ENCODE assay signal across 22 cellular contexts in the genomic region with DNA sequence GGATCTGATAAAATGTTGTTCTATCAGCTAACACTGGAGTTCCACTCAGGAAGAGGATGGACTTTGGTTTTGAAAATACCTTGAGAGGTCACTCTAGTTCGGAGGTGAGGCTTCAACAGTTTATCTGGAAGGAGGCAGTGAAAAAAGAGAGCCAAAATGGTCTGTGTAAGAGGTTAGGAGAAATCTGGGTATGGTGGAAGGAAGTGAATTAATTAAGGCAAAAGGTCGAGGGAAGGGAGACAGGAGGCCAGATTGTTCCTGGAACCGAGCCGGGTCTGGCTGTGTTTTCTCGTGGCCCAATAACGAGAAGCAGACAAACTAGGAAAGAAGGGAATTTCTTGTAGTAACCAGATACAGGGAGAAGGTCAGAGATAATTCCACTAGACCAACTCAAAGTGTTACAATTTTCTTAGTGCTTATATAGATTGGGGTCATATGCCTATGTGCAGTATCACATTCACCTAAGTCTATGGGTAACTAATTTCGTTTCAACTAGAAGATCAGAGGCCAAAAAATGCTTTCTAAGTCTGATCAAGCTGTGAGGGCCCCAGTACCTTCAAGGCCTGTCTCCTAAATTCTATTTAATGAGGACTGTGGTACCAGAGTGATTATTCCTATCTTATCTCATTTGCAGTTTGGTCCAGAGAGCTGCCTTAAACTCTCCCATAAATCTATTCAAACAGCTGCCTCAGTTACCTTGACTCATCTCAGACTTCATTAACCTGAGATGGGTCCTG.
A peak's percentile ranks its signal among the peaks of the same experiment; 100 is the strongest.
DNase-seq lines count a peak whose midpoint lies in the region; ATAC-seq and TF ChIP-seq lines count a peak whose summit lies in the region.
"Had no signal": no experiment of that assay in that cellular context is flagged by ENCODE, and none has a peak within 500 bp of the region (broad histone marks: within the 10 kb centered on the region; RNA-seq: fewer than 3 reads in every experiment).

No MANE protein-coding gene starts in this region.

- H3K4me1 ChIP-seq in breast epithelium (no peaks in the 10 kb centered on the region), mammary epithelial cell (ENCODE audit: insufficient read depth, low read length) (no peaks in the 10 kb centered on the region), right cardiac atrium (ENCODE audit: control insufficient read depth, insufficient read depth, low read length) (no peaks in the 10 kb centered on the region), sigmoid colon (no peaks in the 10 kb centered on the region)
- H3K4me1 ChIP-seq in effector memory CD4-positive, alpha-beta T cell (ENCODE audit: control insufficient read depth, insufficient read depth, low read length, poor library complexity, severe bottlenecking) = no peaks in the 10 kb centered on the region
- H3K4me1 ChIP-seq: Peyer's patch, transverse colon had no signal

- H3K4me3 ChIP-seq in breast epithelium (no peak overlapping the region), mammary epithelial cell (replicated peaks in 1 of 3; ENCODE audit: insufficient read depth in 1 of 3, low read depth in 2 of 3, low read length in 3 of 3) (no peak overlapping the region), right cardiac atrium (ENCODE audit: low read length) (no peak overlapping the region), sigmoid colon (no peak overlapping the region)
- no peak overlapping the region for H3K4me3 ChIP-seq in effector memory CD4-positive, alpha-beta T cell (ENCODE audit: insufficient read depth, low read depth, low read length, poor library complexity, severe bottlenecking)
- H3K4me3 ChIP-seq: esophagus squamous epithelium, Peyer's patch, transverse colon had no signal

- no TSS peak for BruUV-seq in mammary epithelial cell (replicated peaks; lab: Mats Ljungman, UMichigan)

- no peak overlapping the region for H2AFZ ChIP-seq in mammary epithelial cell (ENCODE audit: low read depth, low read length)

- CTCF ChIA-PET in mammary epithelial cell (lab: Charles Lee; ENCODE audit: low non-redundant PET) = no interaction called here

- peaks cover 8 to 10% of the 10 kb centered on the region in 2 donors for H3K9me3 ChIP-seq in breast epithelium
- no peaks in the 10 kb centered on the region for H3K9me3 ChIP-seq in mammary epithelial cell (replicated peaks; ENCODE audit: insufficient read depth, low read length)
- H3K9me3 ChIP-seq in right cardiac atrium (ENCODE audit: control insufficient read depth, low read length) = no peaks in the 10 kb centered on the region
- H3K9me3 ChIP-seq in sigmoid colon = no peaks in the 10 kb centered on the region
- no peaks in the 10 kb centered on the region for H3K9me3 ChIP-seq in effector memory CD4-positive, alpha-beta T cell (ENCODE audit: control insufficient read depth, low read length)
- H3K9me3 ChIP-seq: BE2C, Caco-2, Peyer's patch had no signal

- peak; percentile 84 to 90 for ATAC-seq in right cardiac atrium
- ATAC-seq: T-helper 17 cell had no signal

- H3K27ac ChIP-seq in breast epithelium (peak overlapping the region; percentile 52 to 89), mammary epithelial cell (ENCODE audit: insufficient read depth, low read depth, low read length) (no peak overlapping the region), right cardiac atrium (ENCODE audit: low read length) (peak overlapping the region; percentile 54), sigmoid colon (peak overlapping the region; percentile 22 to 43 (median 36))
- H3K27ac ChIP-seq in effector memory CD4-positive, alpha-beta T cell (ENCODE audit: insufficient read depth, low read length, poor library complexity, severe bottlenecking) = no peak overlapping the region
- H3K27ac ChIP-seq: Peyer's patch, transverse colon, VCaP had no signal

- TF ChIP-seq CTCF in breast epithelium (IDR thresholded peaks at IDR 0.05) = no peak
- TF ChIP-seq CTCF in mammary epithelial cell (conservative IDR thresholded peaks at IDR 0.05 in 1 of 2, IDR thresholded peaks at IDR 0.05 in 1 of 2; ENCODE audit: extremely low read depth in 1 of 2, insufficient read depth in 1 of 2, low read depth in 1 of 2, low read length in 2 of 2) = no peak
- no peak for TF ChIP-seq CTCF in sigmoid colon (IDR thresholded peaks at IDR 0.05)

- H3K4me2 ChIP-seq in mammary epithelial cell (ENCODE audit: insufficient read depth, low read depth, low read length) = no peak overlapping the region

- DNase-seq in breast epithelium (ENCODE audit: low spot score in 2 of 2) (no peak), mammary epithelial cell (no peak), right cardiac atrium (peak; percentile 78 to 93 (median 88)), sigmoid colon (peak; percentile 88), mesenteric fat pad (ENCODE audit: low spot score) (no peak), DMS79 treated with DMSO at 0.1 percent for 48 hours (lab: John Stamatoyannopoulos, UW) (no peak), AG08396 (ENCODE audit: low spot score) (no peak)
- no peak for DNase-seq in effector memory CD4-positive, alpha-beta T cell
- DNase-seq: 8988T; activated CD4-positive, alpha-beta T cell treated with anti-CD3 and anti-CD28 coated beads, Interleukin-2, amount 50 U/mL, for 1 hour; activated gamma-delta T cell; amniotic stem cell; BE2C; Caco-2; esophagus squamous epithelium; NCI-H1092 treated with DMSO at 0.1 percent for 48 hours; NCI-H2081; NCI-H446; Peyer's patch; T-helper 17 cell; transverse colon had no signal

- H3K27me3 ChIP-seq in breast epithelium (no peaks in the 10 kb centered on the region), mammary epithelial cell (ENCODE audit: insufficient read depth, low read length) (no peaks in the 10 kb centered on the region), right cardiac atrium (ENCODE audit: control insufficient read depth, insufficient read depth) (no peaks in the 10 kb centered on the region), sigmoid colon (no peaks in the 10 kb centered on the region)
- no peaks in the 10 kb centered on the region for H3K27me3 ChIP-seq in effector memory CD4-positive, alpha-beta T cell (replicated peaks; ENCODE audit: control insufficient read depth, insufficient read depth, low read length, poor library complexity, severe bottlenecking)
- H3K27me3 ChIP-seq: BE2C, Peyer's patch, transverse colon had no signal

- in situ Hi-C loops in mammary epithelial cell (cut with MboI; ENCODE audit: low sequenced_read_pairs in 2 of 2) = no loop called here

- dilution Hi-C loops in mammary epithelial cell (cut with HindIII; ENCODE audit: low sequenced_read_pairs) = no loop called here

- no peaks in the 10 kb centered on the region for H3K79me2 ChIP-seq in mammary epithelial cell (ENCODE audit: insufficient read depth, low read length)

- intact Hi-C loops in breast epithelium (cut with DNase I; ENCODE audit: low total_unique reads) (no loop called here), mammary epithelial cell (cut with micrococcal nuclease) (no loop called here), right cardiac atrium (cut with DNase I) (no loop called here), sigmoid colon (cut with DNase I) (no loop called here)

- no peak for TF ChIP-seq EP300 in sigmoid colon (IDR thresholded peaks at IDR 0.05)

- H3K36me3 ChIP-seq in breast epithelium (no peaks in the 10 kb centered on the region), mammary epithelial cell (ENCODE audit: insufficient read depth, low read length) (no peaks in the 10 kb centered on the region), sigmoid colon (no peaks in the 10 kb centered on the region)
- no peaks in the 10 kb centered on the region for H3K36me3 ChIP-seq in effector memory CD4-positive, alpha-beta T cell (ENCODE audit: control insufficient read depth, insufficient read depth, low read length)
- H3K36me3 ChIP-seq: BE2C, esophagus squamous epithelium, Peyer's patch, transverse colon had no signal

- TF ChIP-seq POLR2A in breast epithelium (IDR thresholded peaks at IDR 0.05) (no peak), sigmoid colon (IDR thresholded peaks at IDR 0.05) (no peak)

- H3K9ac ChIP-seq in mammary epithelial cell (ENCODE audit: insufficient read depth, low read length) = no peak overlapping the region

- 86% methylated on average over 7 of the region's 7 CpGs for WGBS in mammary epithelial cell (ENCODE audit: low coverage, missing lambda C conversion rate)
- 43% methylated on average over 7 of the region's 7 CpGs for WGBS in right cardiac atrium
- WGBS in sigmoid colon, 2 donors = 85 to 94% methylated on average over 7 of the region's 7 CpGs

- H4K20me1 ChIP-seq in mammary epithelial cell (ENCODE audit: insufficient read depth, low read length) = no peaks in the 10 kb centered on the region

Comparison
In these comparisons a context has a peak if more than half of its experiments do, and no peak if none do; other contexts are left out.
1. H3K27ac ChIP-seq: peak in breast epithelium (2 of 2), right cardiac atrium (single experiment) and sigmoid colon (4 of 4); none in mammary epithelial cell (single experiment) and effector memory CD4-positive, alpha-beta T cell (single experiment).
2. DNase-seq: peak in right cardiac atrium (3 of 3) and sigmoid colon (single experiment); none in breast epithelium (0 of 2), mammary epithelial cell (single experiment), effector memory CD4-positive, alpha-beta T cell (0 of 3), mesenteric fat pad (single experiment), DMS79 treated with DMSO at 0.1 percent for 48 hours (single experiment) and AG08396 (single experiment).